In genomic region chr1:221381858-221382623, GRCh38 we compare ENCODE assay signal across 25 cellular contexts.
A peak's percentile ranks its signal among the peaks of the same experiment; 100 is the strongest.
DNase-seq lines count a peak whose midpoint lies in the region; ATAC-seq and TF ChIP-seq lines count a peak whose summit lies in the region.
"Had no signal": no experiment of that assay in that cellular context is flagged by ENCODE, and none has a peak within 500 bp of the region (broad histone marks: within the 10 kb centered on the region; RNA-seq: fewer than 3 reads in every experiment).

No MANE protein-coding gene starts in this region.

- H3K4me3 Mint-ChIP-seq in activated CD4-positive, alpha-beta memory T cell treated with anti-CD3 and anti-CD28 coated beads, Interleukin-2, amount 10 ng/mL, durations not matched to agents 7 days and 5 days, result no peak overlapping the region
- no peak overlapping the region for H3K4me3 Mint-ChIP-seq in activated T-cell treated with anti-CD3 and anti-CD28 coated beads, Interleukin-2, amount 50 U/mL, for 4 hours
- H3K4me3 Mint-ChIP-seq: activated naive CD4-positive, alpha-beta T cell treated with anti-CD3 and anti-CD28 coated beads, Interleukin-2, amount 50 U/mL, for 24 hours; CD8-positive, alpha-beta memory T cell; IgD-negative memory B cell; stimulated activated effector memory CD8-positive, alpha-beta T cell treated with anti-CD3 and anti-CD28 coated beads, Interleukin-12 subunit alpha, Interleukin-12 subunit beta, amount 100 ng/mL, for 72 hours had no signal

- no peaks in the 10 kb centered on the region for H3K4me1 Mint-ChIP-seq in activated CD4-positive, alpha-beta memory T cell treated with anti-CD3 and anti-CD28 coated beads, Interleukin-2, amount 10 ng/mL, durations not matched to agents 7 days and 5 days
- H3K4me1 Mint-ChIP-seq in activated T-cell treated with anti-CD3 and anti-CD28 coated beads, Interleukin-2, amount 50 U/mL, for 4 hours (ENCODE audit: low read depth), result no peaks in the 10 kb centered on the region
- H3K4me1 Mint-ChIP-seq: activated naive CD4-positive, alpha-beta T cell treated with anti-CD3 and anti-CD28 coated beads, Interleukin-2, amount 50 U/mL, for 24 hours; CD8-positive, alpha-beta memory T cell; IgD-negative memory B cell; stimulated activated effector memory CD8-positive, alpha-beta T cell treated with anti-CD3 and anti-CD28 coated beads, Interleukin-12 subunit alpha, Interleukin-12 subunit beta, amount 100 ng/mL, for 72 hours had no signal

- no peaks in the 10 kb centered on the region for H3K27me3 ChIP-seq in mesenchymal stem cell (ENCODE audit: control insufficient read depth in 1 of 2, insufficient read depth in 1 of 2, low read length in 2 of 2)
- H3K27me3 ChIP-seq: hepatocyte, vagina had no signal

- H2AFZ ChIP-seq in mesenchymal stem cell (ENCODE audit: low read depth, low read length), result no peak overlapping the region
- H2AFZ ChIP-seq: hepatocyte had no signal

- no peak overlapping the region for H4K91ac ChIP-seq in mesenchymal stem cell (ENCODE audit: low read length)

- H4K8ac ChIP-seq in mesenchymal stem cell (ENCODE audit: low read length), result no peak overlapping the region

- no peaks in the 10 kb centered on the region for H3K9me3 ChIP-seq in mesenchymal stem cell (ENCODE audit: control insufficient read depth, low read length)
- H3K9me3 ChIP-seq: vagina had no signal

- H3K23ac ChIP-seq in mesenchymal stem cell (ENCODE audit: low read length in 2 of 2), result no peak overlapping the region

- H3K4me2 ChIP-seq in mesenchymal stem cell (ENCODE audit: low read length, poor library complexity, severe bottlenecking), result no peak overlapping the region
- H3K4me2 ChIP-seq: hepatocyte had no signal

- DNase-seq in GM04503 (ENCODE audit: low read depth), result peak; percentile 54
- no peak for DNase-seq in mesenchymal stem cell
- DNase-seq in activated CD4-positive, alpha-beta memory T cell treated with anti-CD3 and anti-CD28 coated beads, Interleukin-2, amount 10 ng/mL, durations not matched to agents 7 days and 5 days, result no peak
- no peak for DNase-seq in activated T-cell treated with anti-CD3 and anti-CD28 coated beads, Interleukin-2, amount 50 U/mL, for 4 hours
- DNase-seq in activated naive CD4-positive, alpha-beta T cell treated with anti-CD3 and anti-CD28 coated beads, Interleukin-2, amount 50 U/mL, for 72 hours (ENCODE audit: low spot score in 2 of 2), result no peak
- DNase-seq: activated CD4-positive, alpha-beta T cell treated with anti-CD3 and anti-CD28 coated beads, Interleukin-2, amount 50 U/mL, for 1 hour; AML-193; CD8-positive, alpha-beta memory T cell; DMS53; left colon; NCI-H1105; NCI-H1930; NCI-H69 had no signal

- no peak overlapping the region for H3K14ac ChIP-seq in mesenchymal stem cell (ENCODE audit: low read length in 2 of 2)

- POLR2A ChIA-PET in activated CD4-positive, alpha-beta memory T cell treated with anti-CD3 and anti-CD28 coated beads, Interleukin-2, amount 10 ng/mL, durations not matched to agents 7 days and 5 days (lab: Charles Lee), result no interaction called here

- H3K4me3 ChIP-seq in mesenchymal stem cell (ENCODE audit: insufficient read depth in 1 of 2, low read depth in 1 of 2, low read length in 2 of 2), result peak overlapping the region in 1 of 2 experiments; percentile 42
- H3K4me3 ChIP-seq: GM12878, hepatocyte, vagina had no signal

- no peak overlapping the region for H2BK5ac ChIP-seq in mesenchymal stem cell (ENCODE audit: low read depth, low read length, poor library complexity, severe bottlenecking)

- H2BK120ac ChIP-seq in mesenchymal stem cell (ENCODE audit: low read depth, low read length), result no peak overlapping the region

- H3K9me3 Mint-ChIP-seq in activated CD4-positive, alpha-beta memory T cell treated with anti-CD3 and anti-CD28 coated beads, Interleukin-2, amount 10 ng/mL, durations not matched to agents 7 days and 5 days, result no peaks in the 10 kb centered on the region
- H3K9me3 Mint-ChIP-seq in activated T-cell treated with anti-CD3 and anti-CD28 coated beads, Interleukin-2, amount 50 U/mL, for 4 hours, result no peaks in the 10 kb centered on the region
- peaks cover 4 to 6% of the 10 kb centered on the region in 2 donors for H3K9me3 Mint-ChIP-seq in activated naive CD4-positive, alpha-beta T cell treated with anti-CD3 and anti-CD28 coated beads, Interleukin-2, amount 50 U/mL, for 72 hours
- H3K9me3 Mint-ChIP-seq: activated naive CD4-positive, alpha-beta T cell treated with anti-CD3 and anti-CD28 coated beads, Interleukin-2, amount 50 U/mL, for 24 hours; IgD-negative memory B cell; stimulated activated effector memory CD8-positive, alpha-beta T cell treated with anti-CD3 and anti-CD28 coated beads, Interleukin-12 subunit alpha, Interleukin-12 subunit beta, amount 100 ng/mL, for 72 hours had no signal

- no peaks in the 10 kb centered on the region for H3K79me1 ChIP-seq in mesenchymal stem cell (replicated peaks; ENCODE audit: low read length, poor library complexity, severe bottlenecking)

- ATAC-seq in SK-N-SH treated with all-trans-retinoic acid at 6 μM for 48 hours (peak; percentile 92), GM18873 (IDR thresholded peaks at IDR 0.05; ENCODE audit: low FRiP score, unreplicated experiment) (no peak)
- no peak for ATAC-seq in activated T-cell treated with anti-CD3 and anti-CD28 coated beads, Interleukin-2, amount 50 U/mL, for 4 hours
- ATAC-seq in activated naive CD4-positive, alpha-beta T cell treated with anti-CD3 and anti-CD28 coated beads, Interleukin-2, amount 50 U/mL, for 72 hours, result no peak
- ATAC-seq: foreskin keratinocyte; GM12878; left colon; stimulated activated effector memory CD8-positive, alpha-beta T cell treated with anti-CD3 and anti-CD28 coated beads, Interleukin-12 subunit alpha, Interleukin-12 subunit beta, amount 100 ng/mL, for 72 hours had no signal

- no peak overlapping the region for H3K18ac ChIP-seq in mesenchymal stem cell (ENCODE audit: low read depth in 1 of 2, low read length in 2 of 2)

- WGBS in mesenchymal stem cell, result no CpG with 5 or more reads among the region's 3 CpGs

- H3K27ac Mint-ChIP-seq in activated CD4-positive, alpha-beta memory T cell treated with anti-CD3 and anti-CD28 coated beads, Interleukin-2, amount 10 ng/mL, durations not matched to agents 7 days and 5 days, result no peak overlapping the region
- no peak overlapping the region for H3K27ac Mint-ChIP-seq in activated naive CD4-positive, alpha-beta T cell treated with anti-CD3 and anti-CD28 coated beads, Interleukin-2, amount 50 U/mL, for 72 hours
- H3K27ac Mint-ChIP-seq: activated naive CD4-positive, alpha-beta T cell treated with anti-CD3 and anti-CD28 coated beads, Interleukin-2, amount 50 U/mL, for 24 hours; CD8-positive, alpha-beta memory T cell; IgD-negative memory B cell; progenitor cell of endocrine pancreas; stimulated activated effector memory CD8-positive, alpha-beta T cell treated with anti-CD3 and anti-CD28 coated beads, Interleukin-12 subunit alpha, Interleukin-12 subunit beta, amount 100 ng/mL, for 72 hours had no signal

- H3K36me3 ChIP-seq in mesenchymal stem cell (ENCODE audit: control insufficient read depth in 1 of 2, insufficient read depth in 2 of 2, low read depth in 1 of 2, low read length in 2 of 2), result no peaks in the 10 kb centered on the region
- H3K36me3 ChIP-seq: vagina had no signal

- no peak overlapping the region for H2BK12ac ChIP-seq in mesenchymal stem cell (ENCODE audit: low read length in 2 of 2)

- H3K4ac ChIP-seq in mesenchymal stem cell (ENCODE audit: low read depth in 1 of 2, low read length in 2 of 2), result no peak overlapping the region

- no peak overlapping the region for H3K27ac ChIP-seq in mesenchymal stem cell (ENCODE audit: low read length, poor library complexity, severe bottlenecking)
- H3K27ac ChIP-seq: foreskin keratinocyte, hepatocyte, RWPE1, vagina, VCaP had no signal

- H3K36me3 Mint-ChIP-seq in activated CD4-positive, alpha-beta memory T cell treated with anti-CD3 and anti-CD28 coated beads, Interleukin-2, amount 10 ng/mL, durations not matched to agents 7 days and 5 days (ENCODE audit: low read depth), result no peaks in the 10 kb centered on the region
- H3K36me3 Mint-ChIP-seq in activated T-cell treated with anti-CD3 and anti-CD28 coated beads, Interleukin-2, amount 50 U/mL, for 4 hours (ENCODE audit: insufficient read depth), result no peaks in the 10 kb centered on the region
- peaks cover 0 to 4% of the 10 kb centered on the region in 2 donors for H3K36me3 Mint-ChIP-seq in activated naive CD4-positive, alpha-beta T cell treated with anti-CD3 and anti-CD28 coated beads, Interleukin-2, amount 50 U/mL, for 72 hours
- H3K36me3 Mint-ChIP-seq: activated naive CD4-positive, alpha-beta T cell treated with anti-CD3 and anti-CD28 coated beads, Interleukin-2, amount 50 U/mL, for 24 hours; CD8-positive, alpha-beta memory T cell; IgD-negative memory B cell; stimulated activated effector memory CD8-positive, alpha-beta T cell treated with anti-CD3 and anti-CD28 coated beads, Interleukin-12 subunit alpha, Interleukin-12 subunit beta, amount 100 ng/mL, for 72 hours had no signal

- H2AK5ac ChIP-seq in mesenchymal stem cell (ENCODE audit: low read length, severe bottlenecking), result no peak overlapping the region

- CTCF ChIA-PET in activated CD4-positive, alpha-beta memory T cell treated with anti-CD3 and anti-CD28 coated beads, Interleukin-2, amount 10 ng/mL, durations not matched to agents 7 days and 5 days (lab: Charles Lee), result no interaction called here

- peak overlapping the region; percentile 87 for H3K9ac ChIP-seq in mesenchymal stem cell (ENCODE audit: low read length)

- H3K27me3 Mint-ChIP-seq in activated CD4-positive, alpha-beta memory T cell treated with anti-CD3 and anti-CD28 coated beads, Interleukin-2, amount 10 ng/mL, durations not matched to agents 7 days and 5 days, result no peaks in the 10 kb centered on the region
- peaks cover 2% of the 10 kb centered on the region for H3K27me3 Mint-ChIP-seq in activated T-cell treated with anti-CD3 and anti-CD28 coated beads, Interleukin-2, amount 50 U/mL, for 4 hours (ENCODE audit: low read depth)

- H2BK15ac ChIP-seq in mesenchymal stem cell (ENCODE audit: low read depth, poor library complexity, severe bottlenecking), result no peak overlapping the region

- H3K4me1 ChIP-seq in mesenchymal stem cell (ENCODE audit: control insufficient read depth, insufficient read depth, low read depth, low read length), result no peaks in the 10 kb centered on the region
- H3K4me1 ChIP-seq: foreskin keratinocyte, vagina had no signal

TF ChIP-seq in SK-N-SH treated with all-trans-retinoic acid at 6 μM for 48 hours, 23 proteins besides CTCF, POLR2A, EP300 and RAD21:
- TF ChIP-seq ZC3H10 (CRISPR knock-in tag; IDR thresholded peaks at IDR 0.05), result peak; percentile 72; the same call in 1 of the 2 replicates
- TF ChIP-seq CSDC2 (CRISPR knock-in tag; IDR thresholded peaks at IDR 0.05), result no peak
